ENCODE assay signal across 1 cellular context in genomic region chr11:118251858-118252652, GRCh38.
TF ChIP-seq lines count a peak whose summit lies in the region.

A gene with protein sequence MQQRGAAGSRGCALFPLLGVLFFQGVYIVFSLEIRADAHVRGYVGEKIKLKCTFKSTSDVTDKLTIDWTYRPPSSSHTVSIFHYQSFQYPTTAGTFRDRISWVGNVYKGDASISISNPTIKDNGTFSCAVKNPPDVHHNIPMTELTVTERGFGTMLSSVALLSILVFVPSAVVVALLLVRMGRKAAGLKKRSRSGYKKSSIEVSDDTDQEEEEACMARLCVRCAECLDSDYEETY (minus strand): TSS chr11:118252365. CDS start chr11:118252294, 71 bp downstream.

TF ChIP-seq in HepG2, 621 proteins besides CTCF, POLR2A, EP300 and RAD21 (continued from another document and continues in another):
- TF ChIP-seq ZHX2 (IDR thresholded peaks at IDR 0.05; ENCODE audit: low read depth): peak; percentile 83
- TF ChIP-seq ZHX2 (CRISPR knock-in tag; IDR thresholded peaks at IDR 0.05; ENCODE audit: borderline replicate concordance): no peak; the same call in 1 of the 2 replicates
- no peak for TF ChIP-seq ZNF367 (CRISPR knock-in tag; IDR thresholded peaks at IDR 0.05; ENCODE audit: borderline replicate concordance)
- peak; percentile 78 for TF ChIP-seq SALL1 (CRISPR knock-in tag; IDR thresholded peaks at IDR 0.05)
- no peak for TF ChIP-seq ZNF740 (CRISPR knock-in tag; IDR thresholded peaks at IDR 0.05)
- TF ChIP-seq ZSCAN25 (CRISPR knock-in tag; IDR thresholded peaks at IDR 0.05): no peak
- TF ChIP-seq ZNF362 (CRISPR knock-in tag; IDR thresholded peaks at IDR 0.05; ENCODE audit: borderline replicate concordance): no peak
- no peak for TF ChIP-seq CEBPZ (IDR thresholded peaks at IDR 0.05; ENCODE audit: low read length)
- TF ChIP-seq ESRRA (CRISPR knock-in tag; IDR thresholded peaks at IDR 0.05; ENCODE audit: low read depth): no peak
- TF ChIP-seq ZNF251 (CRISPR knock-in tag; IDR thresholded peaks at IDR 0.05): no peak
- no peak for TF ChIP-seq SP2 (CRISPR knock-in tag; IDR thresholded peaks at IDR 0.05)
- TF ChIP-seq ZNF614 (CRISPR knock-in tag; IDR thresholded peaks at IDR 0.05; ENCODE audit: borderline replicate concordance): no peak
- TF ChIP-seq REL (CRISPR knock-in tag; conservative IDR thresholded peaks at IDR 0.05): 0 out of 2 replicates have a peak, but pooled peaks have one; percentile 52
- TF ChIP-seq ZNF280B (CRISPR knock-in tag; IDR thresholded peaks at IDR 0.05; ENCODE audit: borderline replicate concordance): peak; percentile 82; the same call in 1 of the 2 replicates
- no peak for TF ChIP-seq NBN (conservative IDR thresholded peaks at IDR 0.05)
- 0 out of 2 replicates have a peak, but pooled peaks have one; percentile 61 for TF ChIP-seq ZNF772 (CRISPR knock-in tag; IDR thresholded peaks at IDR 0.05)
- no peak for TF ChIP-seq ZNF530 (CRISPR knock-in tag; IDR thresholded peaks at IDR 0.05; ENCODE audit: low read depth)
- TF ChIP-seq ZBTB20 (CRISPR knock-in tag; IDR thresholded peaks at IDR 0.05; ENCODE audit: borderline replicate concordance, low read depth): 0 out of 2 replicates have a peak, but pooled peaks have one; percentile 42
- no peak for TF ChIP-seq ZFP36L1 (CRISPR knock-in tag; IDR thresholded peaks at IDR 0.05)
- TF ChIP-seq MAZ (IDR thresholded peaks at IDR 0.05; ENCODE audit: borderline replicate concordance, low read depth, low read length): no peak
- TF ChIP-seq MAZ (CRISPR knock-in tag; IDR thresholded peaks at IDR 0.05; ENCODE audit: low read depth): peak; percentile 73
- TF ChIP-seq GATAD1 (CRISPR knock-in tag; IDR thresholded peaks at IDR 0.05): peak; percentile 85; the same call in 1 of the 2 replicates
- TF ChIP-seq JUND (CRISPR knock-in tag; IDR thresholded peaks at IDR 0.05): peak; percentile 65
- TF ChIP-seq ELF4 (CRISPR knock-in tag; IDR thresholded peaks at IDR 0.05; ENCODE audit: borderline replicate concordance): peak; percentile 82; the same call in 1 of the 2 replicates
- TF ChIP-seq AGO1 (IDR thresholded peaks at IDR 0.05; ENCODE audit: low read depth, low read length, poor library complexity, severe bottlenecking): no peak
- 0 out of 2 replicates have a peak, but pooled peaks have one; percentile 65 for TF ChIP-seq NCOA1 (CRISPR knock-in tag; IDR thresholded peaks at IDR 0.05)
- TF ChIP-seq PHF5A (CRISPR knock-in tag; IDR thresholded peaks at IDR 0.05; ENCODE audit: low read depth, unreplicated experiment): no peak
- TF ChIP-seq MAX (IDR thresholded peaks at IDR 0.05): peak; percentile 45; the same call in 1 of the 2 replicates
- no peak for TF ChIP-seq ZKSCAN5 (CRISPR knock-in tag; IDR thresholded peaks at IDR 0.05)
- no peak for TF ChIP-seq NFE2 (CRISPR knock-in tag; IDR thresholded peaks at IDR 0.05)
- no peak for TF ChIP-seq BHLHE40 (IDR thresholded peaks at IDR 0.05; ENCODE audit: low read length)
- TF ChIP-seq RAD51 (IDR thresholded peaks at IDR 0.05; ENCODE audit: borderline replicate concordance): no peak
- TF ChIP-seq TRIM24 (CRISPR knock-in tag; IDR thresholded peaks at IDR 0.05): no peak
- TF ChIP-seq ZNF326 (CRISPR knock-in tag; IDR thresholded peaks at IDR 0.05; ENCODE audit: borderline replicate concordance): no peak
- TF ChIP-seq NPAS2 (CRISPR knock-in tag; IDR thresholded peaks at IDR 0.05; ENCODE audit: borderline replicate concordance): no peak
- no peak for TF ChIP-seq BRCA1 (CRISPR knock-in tag; IDR thresholded peaks at IDR 0.05)
- TF ChIP-seq ZNF660 (CRISPR knock-in tag; IDR thresholded peaks at IDR 0.05; ENCODE audit: borderline replicate concordance, low read depth): no peak
- 0 out of 2 replicates have a peak, but pooled peaks have one; percentile 17 for TF ChIP-seq ZNF276 (CRISPR knock-in tag; IDR thresholded peaks at IDR 0.05; ENCODE audit: low read depth)
- peak; percentile 61; the same call in 1 of the 2 replicates for TF ChIP-seq ZNF543 (CRISPR knock-in tag; IDR thresholded peaks at IDR 0.05)
- no peak; the same call in 1 of the 2 replicates for TF ChIP-seq HCFC1 (IDR thresholded peaks at IDR 0.05; ENCODE audit: low read depth, low read length)
- no peak for TF ChIP-seq ZSCAN29 (CRISPR knock-in tag; conservative IDR thresholded peaks at IDR 0.05)
- no peak for TF ChIP-seq ATF5 (CRISPR knock-in tag; IDR thresholded peaks at IDR 0.05; ENCODE audit: low read depth)
- TF ChIP-seq BRD4 (CRISPR knock-in tag; IDR thresholded peaks at IDR 0.05): peak; percentile 83; the same call in 1 of the 2 replicates
- TF ChIP-seq, protein P1, sequence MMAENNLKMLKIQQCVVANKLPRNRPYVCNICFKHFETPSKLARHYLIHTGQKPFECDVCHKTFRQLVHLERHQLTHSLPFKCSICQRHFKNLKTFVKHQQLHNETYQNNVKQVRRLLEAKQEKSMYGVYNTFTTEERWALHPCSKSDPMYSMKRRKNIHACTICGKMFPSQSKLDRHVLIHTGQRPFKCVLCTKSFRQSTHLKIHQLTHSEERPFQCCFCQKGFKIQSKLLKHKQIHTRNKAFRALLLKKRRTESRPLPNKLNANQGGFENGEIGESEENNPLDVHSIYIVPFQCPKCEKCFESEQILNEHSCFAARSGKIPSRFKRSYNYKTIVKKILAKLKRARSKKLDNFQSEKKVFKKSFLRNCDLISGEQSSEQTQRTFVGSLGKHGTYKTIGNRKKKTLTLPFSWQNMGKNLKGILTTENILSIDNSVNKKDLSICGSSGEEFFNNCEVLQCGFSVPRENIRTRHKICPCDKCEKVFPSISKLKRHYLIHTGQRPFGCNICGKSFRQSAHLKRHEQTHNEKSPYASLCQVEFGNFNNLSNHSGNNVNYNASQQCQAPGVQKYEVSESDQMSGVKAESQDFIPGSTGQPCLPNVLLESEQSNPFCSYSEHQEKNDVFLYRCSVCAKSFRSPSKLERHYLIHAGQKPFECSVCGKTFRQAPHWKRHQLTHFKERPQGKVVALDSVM (CRISPR knock-in tag; IDR thresholded peaks at IDR 0.05): no peak
- no peak for TF ChIP-seq ZNF576 (CRISPR knock-in tag; IDR thresholded peaks at IDR 0.05)
